8 cellular contexts compared by ENCODE assay signal in genomic region chr6:6008648-6009421, GRCh38. TPM values are rescaled to one million over a fixed set of nuclear protein-coding genes. Genes with fewer than 3 reads are reported as not detected.
DNase-seq lines count a peak whose midpoint lies in the region; ATAC-seq and TF ChIP-seq lines count a peak whose summit lies in the region.

No MANE protein-coding gene starts in this region.

- no peak overlapping the region for H2BK5ac ChIP-seq in mesenchymal stem cell (ENCODE audit: low read depth, low read length, poor library complexity, severe bottlenecking)

- DNase-seq in NCI-H146 (lab: John Stamatoyannopoulos, UW) (peak; percentile 64), NCI-H146 treated with DMSO at 0.1 percent for 48 hours (lab: John Stamatoyannopoulos, UW; ENCODE audit: unreplicated experiment) (no peak), HFF-Myc (ENCODE audit: extremely low read depth, low read depth) (no peak), NB4 (ENCODE audit: low read depth) (peak; percentile 88), T-helper 17 cell (no peak), dermis blood vessel endothelial cell (peak; percentile 84), mesenchymal stem cell (no peak)

- no peak overlapping the region for H2BK15ac ChIP-seq in mesenchymal stem cell (ENCODE audit: low read depth, poor library complexity, severe bottlenecking)

- no peak overlapping the region for H2BK12ac ChIP-seq in mesenchymal stem cell (ENCODE audit: low read length in 2 of 2)

- no peak overlapping the region for H3K18ac ChIP-seq in mesenchymal stem cell (ENCODE audit: low read depth in 1 of 2, low read length in 2 of 2)

- H4K91ac ChIP-seq in mesenchymal stem cell (ENCODE audit: low read length) = no peak overlapping the region

- ATAC-seq in T-helper 17 cell = peak; percentile 54

- H2AFZ ChIP-seq in mesenchymal stem cell (ENCODE audit: low read depth, low read length) = no peak overlapping the region

- H3K23ac ChIP-seq in mesenchymal stem cell (ENCODE audit: low read length in 2 of 2) = no peak overlapping the region

- peak overlapping the region; percentile 87 for H3K4me3 Mint-ChIP-seq in T-helper 17 cell
- peak overlapping the region; percentile 70 for H3K4me3 Mint-ChIP-seq in stimulated activated naive CD8-positive, alpha-beta T cell treated with anti-CD3 and anti-CD28 coated beads, Interleukin-15, Interleukin-2, amounts not matched to agents 100 ng/mL and 50 ng/mL, for 24 hours

- H3K4ac ChIP-seq in mesenchymal stem cell (ENCODE audit: low read depth in 1 of 2, low read length in 2 of 2) = no peak overlapping the region

- no peak for TF ChIP-seq POLR2A in NB4 (IDR thresholded peaks at IDR 0.05; ENCODE audit: extremely low read depth, insufficient read length)

- H3K9me3 Mint-ChIP-seq in stimulated activated naive CD8-positive, alpha-beta T cell treated with anti-CD3 and anti-CD28 coated beads, Interleukin-15, Interleukin-2, amounts not matched to agents 100 ng/mL and 50 ng/mL, for 24 hours = no peaks in the 10 kb centered on the region

- H3K9me3 ChIP-seq in T-helper 17 cell (ENCODE audit: control insufficient read depth, low read length, poor library complexity, severe bottlenecking) (peaks cover 16% of the 10 kb centered on the region), mesenchymal stem cell (ENCODE audit: control insufficient read depth, low read length) (no peaks in the 10 kb centered on the region)

- H3K36me3 ChIP-seq in mesenchymal stem cell (ENCODE audit: control insufficient read depth in 1 of 2, insufficient read depth in 2 of 2, low read depth in 1 of 2, low read length in 2 of 2) = no peaks in the 10 kb centered on the region

- TF ChIP-seq CTCF in HFF-Myc (IDR thresholded peaks at IDR 0.05; ENCODE audit: low read depth, low read length, missing control alignments) = no peak
- no peak for TF ChIP-seq CTCF in NB4 (IDR thresholded peaks at IDR 0.05; ENCODE audit: low read depth, low read length)

- H3K36me3 Mint-ChIP-seq in T-helper 17 cell (ENCODE audit: low read depth) = peaks cover 2% of the 10 kb centered on the region
- H3K36me3 Mint-ChIP-seq in stimulated activated naive CD8-positive, alpha-beta T cell treated with anti-CD3 and anti-CD28 coated beads, Interleukin-15, Interleukin-2, amounts not matched to agents 100 ng/mL and 50 ng/mL, for 24 hours (ENCODE audit: low read depth) = peaks cover 6% of the 10 kb centered on the region

- H3K79me1 ChIP-seq in mesenchymal stem cell (replicated peaks; ENCODE audit: low read length, poor library complexity, severe bottlenecking) = no peaks in the 10 kb centered on the region

- WGBS in mesenchymal stem cell = 10% methylated on average over 37 of the region's 62 CpGs

- H3K27me3 Mint-ChIP-seq in T-helper 17 cell = peaks cover 68% of the 10 kb centered on the region
- peaks cover 70% of the 10 kb centered on the region for H3K27me3 Mint-ChIP-seq in stimulated activated naive CD8-positive, alpha-beta T cell treated with anti-CD3 and anti-CD28 coated beads, Interleukin-15, Interleukin-2, amounts not matched to agents 100 ng/mL and 50 ng/mL, for 24 hours

- H3K27ac Mint-ChIP-seq in T-helper 17 cell = no peak overlapping the region
- no peak overlapping the region for H3K27ac Mint-ChIP-seq in stimulated activated naive CD8-positive, alpha-beta T cell treated with anti-CD3 and anti-CD28 coated beads, Interleukin-15, Interleukin-2, amounts not matched to agents 100 ng/mL and 50 ng/mL, for 24 hours

- no peak overlapping the region for H3K14ac ChIP-seq in mesenchymal stem cell (ENCODE audit: low read length in 2 of 2)

- no peak overlapping the region for H2BK120ac ChIP-seq in mesenchymal stem cell (ENCODE audit: low read depth, low read length)

- peak overlapping the region; percentile 19 for H3K4me2 ChIP-seq in mesenchymal stem cell (ENCODE audit: low read length, poor library complexity, severe bottlenecking)

- H3K4me1 ChIP-seq in mesenchymal stem cell (ENCODE audit: control insufficient read depth, insufficient read depth, low read depth, low read length) = peaks cover 19% of the 10 kb centered on the region

- peak overlapping the region; percentile 90 for H3K9ac ChIP-seq in mesenchymal stem cell (ENCODE audit: low read length)

- H3K27me3 ChIP-seq in mesenchymal stem cell (ENCODE audit: control insufficient read depth in 1 of 2, insufficient read depth in 1 of 2, low read length in 2 of 2) = peaks cover 52 to 60% of the 10 kb centered on the region in 2 experiments

- no peak overlapping the region for H4K8ac ChIP-seq in mesenchymal stem cell (ENCODE audit: low read length)

- no peak overlapping the region for H3K27ac ChIP-seq in mesenchymal stem cell (ENCODE audit: low read length, poor library complexity, severe bottlenecking)

- no peak overlapping the region for H2AK5ac ChIP-seq in mesenchymal stem cell (ENCODE audit: low read length, severe bottlenecking)

- peaks cover 23% of the 10 kb centered on the region for H3K4me1 Mint-ChIP-seq in T-helper 17 cell
- peaks cover 40% of the 10 kb centered on the region for H3K4me1 Mint-ChIP-seq in stimulated activated naive CD8-positive, alpha-beta T cell treated with anti-CD3 and anti-CD28 coated beads, Interleukin-15, Interleukin-2, amounts not matched to agents 100 ng/mL and 50 ng/mL, for 24 hours (ENCODE audit: low read depth)

- H3K4me3 ChIP-seq in HFF-Myc (replicated peaks; ENCODE audit: low read depth, low read length) (peak overlapping the region; percentile 30), NB4 (ENCODE audit: low read depth, low read length) (peak overlapping the region; percentile 62), mesenchymal stem cell (ENCODE audit: insufficient read depth in 1 of 2, low read depth in 1 of 2, low read length in 2 of 2) (peak overlapping the region in 1 of 2 experiments; percentile 81)

RNA-seq across cellular contexts. Expression of gene NRN1, which starts 2.1 kb away (rescaled TPM):
- under 1 TPM in 1 of 2 donors, not detected in 1; 0.31 TPM for total RNA-seq in T-helper 17 cell
- total RNA-seq in dermis blood vessel endothelial cell = 43.4 and 56.3 TPM in 2 replicates
- 0.30 TPM for polyA plus RNA-seq in mesenchymal stem cell (2013, experiment 1 of 2)
- 0.40 TPM for polyA plus RNA-seq in mesenchymal stem cell (2013, experiment 2 of 2)

Comparison
In these comparisons a context has a peak if more than half of its experiments do, and no peak if none do; other contexts are left out.
1. DNase-seq: peak in NCI-H146 (single experiment), NB4 (single experiment) and dermis blood vessel endothelial cell (single experiment); none in NCI-H146 treated with DMSO at 0.1 percent for 48 hours (single experiment), HFF-Myc (single experiment), T-helper 17 cell (0 of 3) and mesenchymal stem cell (single experiment).
2. RNA of gene NRN1, which starts 2.1 kb away (total RNA-seq): 43.4 to 56.3 TPM in dermis blood vessel endothelial cell; 0.31 TPM in T-helper 17 cell; every median in the first group is over 10 times any median in the second.